1 cellular context compared by ENCODE assay signal in genomic region chr7:137981668-137982067, GRCh38.
TF ChIP-seq lines count a peak whose summit lies in the region.

No MANE protein-coding gene starts in this region.

TF ChIP-seq in SK-N-SH treated with all-trans-retinoic acid at 6 μM for 48 hours, 23 proteins besides CTCF, POLR2A, EP300 and RAD21 (continued from another document):
- TF ChIP-seq ZNF8 (CRISPR knock-in tag; IDR thresholded peaks at IDR 0.05) = no peak
